1 cellular context compared by ENCODE assay signal in genomic region chr4:177441803-177442622, GRCh38.
A peak's percentile ranks its signal among the peaks of the same experiment; 100 is the strongest.
TF ChIP-seq lines count a peak whose summit lies in the region.

AGA (minus strand) TSS chr4:177442437; CDS start chr4:177442375, 62 bp downstream.

TF ChIP-seq in WTC11, 78 proteins besides CTCF, POLR2A, EP300 and RAD21 (continued from another document and continues in another):
- TF ChIP-seq ERG (CRISPR knock-in tag; IDR thresholded peaks at IDR 0.05) (no peak), NFATC4 (CRISPR knock-in tag; IDR thresholded peaks at IDR 0.05) (no peak), PRRX2 (CRISPR knock-in tag; IDR thresholded peaks at IDR 0.05) (no peak), ZSCAN18 (CRISPR knock-in tag; IDR thresholded peaks at IDR 0.05) (no peak), TEAD1 (CRISPR knock-in tag; IDR thresholded peaks at IDR 0.05) (no peak; the same call in 1 of the 2 replicates), ZNF281 (CRISPR knock-in tag; IDR thresholded peaks at IDR 0.05) (no peak), USF1 (CRISPR knock-in tag; IDR thresholded peaks at IDR 0.05) (no peak), SMAD3 (CRISPR knock-in tag; IDR thresholded peaks at IDR 0.05; ENCODE audit: borderline replicate concordance) (no peak), ZNF512 (CRISPR knock-in tag; IDR thresholded peaks at IDR 0.05; ENCODE audit: borderline replicate concordance) (no peak), RELA (CRISPR knock-in tag; IDR thresholded peaks at IDR 0.05; ENCODE audit: borderline replicate concordance) (0 out of 2 replicates have a peak, but pooled peaks have one; percentile 74), ZNF121 (CRISPR knock-in tag; IDR thresholded peaks at IDR 0.05) (0 out of 2 replicates have a peak, but pooled peaks have one; percentile 41), FOXP4 (CRISPR knock-in tag; IDR thresholded peaks at IDR 0.05) (no peak), ATF1 (CRISPR knock-in tag; IDR thresholded peaks at IDR 0.05) (0 out of 2 replicates have a peak, but pooled peaks have one; percentile 28), HMGA2 (CRISPR knock-in tag; IDR thresholded peaks at IDR 0.05) (no peak), ZNF423 (CRISPR knock-in tag; IDR thresholded peaks at IDR 0.05) (no peak), CREB1 (CRISPR knock-in tag; IDR thresholded peaks at IDR 0.05) (peak; percentile 67; the same call in 1 of the 2 replicates), CDX4 (CRISPR knock-in tag; IDR thresholded peaks at IDR 0.05; ENCODE audit: borderline replicate concordance) (no peak), ZNF532 (CRISPR knock-in tag; IDR thresholded peaks at IDR 0.05; ENCODE audit: borderline replicate concordance) (no peak), ZNF138 (CRISPR knock-in tag; conservative IDR thresholded peaks at IDR 0.05) (0 out of 2 replicates have a peak, but pooled peaks have one; percentile 58), EMX1 (CRISPR knock-in tag; IDR thresholded peaks at IDR 0.05) (no peak), E2F1 (CRISPR knock-in tag; IDR thresholded peaks at IDR 0.05) (0 out of 2 replicates have a peak, but pooled peaks have one; percentile 67), NR1H2 (CRISPR knock-in tag; IDR thresholded peaks at IDR 0.05) (no peak), IRF1 (CRISPR knock-in tag; IDR thresholded peaks at IDR 0.05) (no peak), JAZF1 (CRISPR knock-in tag; IDR thresholded peaks at IDR 0.05) (no peak), ATF3 (CRISPR knock-in tag; conservative IDR thresholded peaks at IDR 0.05) (no peak), FOXP1 (CRISPR knock-in tag; IDR thresholded peaks at IDR 0.05; ENCODE audit: borderline replicate concordance) (peak; percentile 83), PRDM15 (CRISPR knock-in tag; IDR thresholded peaks at IDR 0.05) (no peak), CBFB (CRISPR knock-in tag; IDR thresholded peaks at IDR 0.05; ENCODE audit: low read depth) (no peak)
